10 cellular contexts compared by ENCODE assay signal in the genomic region with DNA sequence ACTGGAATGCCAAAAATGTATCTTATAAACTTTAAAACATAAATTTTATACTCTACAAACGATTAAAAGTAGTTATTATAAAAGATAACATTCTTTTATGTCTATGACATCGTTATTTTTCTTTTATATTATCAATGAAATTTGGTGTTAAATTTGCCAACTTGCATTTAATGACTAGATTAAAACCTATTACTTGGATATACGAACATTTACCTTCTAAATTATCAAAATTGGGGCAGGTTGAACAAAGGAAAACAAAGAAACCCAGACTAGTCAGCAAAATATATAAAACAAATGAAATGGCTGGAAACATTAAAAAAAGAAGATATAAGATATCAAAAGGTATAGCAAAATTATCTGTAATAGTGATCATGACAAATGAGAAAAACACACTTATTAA.
"Had no signal": no experiment of that assay in that cellular context is flagged by ENCODE, and none has a peak within 500 bp of the region (broad histone marks: within the 10 kb centered on the region; RNA-seq: fewer than 3 reads in every experiment).

No MANE protein-coding gene starts in this region.

- H3K36me3 ChIP-seq: HAP-1 had no signal

- H3K9me3 ChIP-seq: HAP-1 had no signal

- H2AFZ ChIP-seq: GM23248 had no signal

- DNase-seq: GM23248, GOT3, H7, HFFc6, IMR-90, Karpas-422, KBM-7 had no signal

- H3K9ac ChIP-seq: GM23248, KMS-11 had no signal

- H3K4me2 ChIP-seq: KMS-11 had no signal

- H3K4me3 ChIP-seq: GM23248, HAP-1 had no signal

- H3K4me1 ChIP-seq: HAP-1 had no signal

- H3K27ac ChIP-seq: GM23248, HL-60, KMS-11 had no signal
